In the genomic region with DNA sequence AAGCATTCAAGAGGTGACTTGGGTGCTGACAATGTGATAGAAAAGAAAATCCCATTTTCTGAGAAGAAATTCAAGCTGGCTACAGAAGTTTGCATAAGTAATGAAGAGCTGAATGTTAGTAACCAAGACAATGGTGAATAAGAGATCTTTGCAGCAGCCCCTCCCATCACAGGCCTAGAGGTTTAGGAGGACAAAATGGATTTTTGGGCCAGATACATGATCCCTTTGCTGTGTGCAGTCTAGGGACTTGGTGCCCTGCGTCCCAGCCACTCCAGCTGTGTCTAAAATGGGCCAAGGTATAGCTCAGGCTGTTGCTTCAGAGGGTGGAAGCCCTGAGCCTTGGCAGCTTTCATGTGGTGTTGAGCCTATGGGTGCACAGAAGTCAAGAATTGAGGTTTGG, we compare ENCODE assay signal across 29 cellular contexts.
"Had no signal": no experiment of that assay in that cellular context is flagged by ENCODE, and none has a peak within 500 bp of the region (broad histone marks: within the 10 kb centered on the region; RNA-seq: fewer than 3 reads in every experiment).

No MANE protein-coding gene starts in this region.

- H3K4me2 ChIP-seq: hepatocyte had no signal

- H3K9me3 ChIP-seq: colonic mucosa, gastrocnemius medialis had no signal

- ATAC-seq: effector memory CD8-positive, alpha-beta T cell; esophagus mucosa; foreskin keratinocyte; gastrocnemius medialis; gastroesophageal sphincter; heart left ventricle; heart right ventricle had no signal

- H3K36me3 ChIP-seq: colonic mucosa, esophagus muscularis mucosa, esophagus squamous epithelium, gastrocnemius medialis, gastroesophageal sphincter, heart left ventricle, heart right ventricle had no signal

- FAIRE-seq: colon, endometrium, endothelial cell of umbilical vein, frontal cortex had no signal

- DNase-seq: colonic mucosa; cortex of kidney; dermis blood vessel endothelial cell; dorsolateral prefrontal cortex; effector CD4-positive, alpha-beta T cell; effector CD8-positive, alpha-beta T cell; effector memory CD4-positive, alpha-beta T cell; effector memory CD8-positive, alpha-beta T cell; endodermal cell; erythroblast; esophagus squamous epithelium; foreskin fibroblast; foreskin keratinocyte; foreskin melanocyte; gastrocnemius medialis; glutamatergic neuron; head of caudate nucleus; heart left ventricle; heart right ventricle had no signal

- H3K4me1 ChIP-seq: colonic mucosa, esophagus muscularis mucosa, esophagus squamous epithelium, foreskin keratinocyte, gastrocnemius medialis, gastroesophageal sphincter, heart left ventricle, heart right ventricle had no signal

- H3K27ac ChIP-seq: colonic mucosa, coronary artery, dorsolateral prefrontal cortex, epithelial cell of prostate, esophagus muscularis mucosa, esophagus squamous epithelium, foreskin keratinocyte, gastrocnemius medialis, gastroesophageal sphincter, heart left ventricle, heart right ventricle, hepatocyte had no signal

- H3K4me3 ChIP-seq: colonic mucosa, coronary artery, dorsolateral prefrontal cortex, esophagus muscularis mucosa, esophagus squamous epithelium, gastrocnemius medialis, gastroesophageal sphincter, heart left ventricle, heart right ventricle, hepatocyte had no signal
